ENCODE assay signal across 17 cellular contexts in the genomic region with DNA sequence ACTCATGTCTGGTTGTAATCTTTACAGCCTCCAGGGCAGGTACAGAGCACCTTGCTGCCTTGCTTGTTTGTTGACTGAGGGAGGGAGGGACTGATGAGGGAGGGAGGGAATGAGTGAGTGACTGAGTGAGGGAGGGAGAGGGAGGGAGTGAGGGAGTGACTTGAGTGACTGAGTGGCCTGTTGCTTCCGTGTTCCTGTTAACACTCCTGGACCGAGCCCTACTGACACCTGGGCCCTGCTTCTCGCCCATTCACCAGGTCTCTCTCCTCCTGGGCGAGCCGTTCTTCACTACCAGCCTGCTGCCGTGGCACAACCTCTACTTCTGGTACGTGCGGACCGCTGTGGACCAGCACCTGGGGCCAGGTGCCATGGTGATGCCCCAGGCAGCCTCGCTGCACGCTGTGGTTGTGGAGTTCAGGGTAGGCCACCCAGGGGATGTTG.
DNase-seq lines count a peak whose midpoint lies in the region; ATAC-seq, FAIRE-seq and TF ChIP-seq lines count a peak whose summit lies in the region.
"Had no signal": no experiment of that assay in that cellular context is flagged by ENCODE, and none has a peak within 500 bp of the region (broad histone marks: within the 10 kb centered on the region; RNA-seq: fewer than 3 reads in every experiment).

No MANE protein-coding gene starts in this region.

- H3K9me3 Mint-ChIP-seq in nephron progenitor cell = no peaks in the 10 kb centered on the region
- H3K9me3 Mint-ChIP-seq: activated naive CD4-positive, alpha-beta T cell treated with anti-CD3 and anti-CD28 coated beads, Interleukin-2, amount 50 U/mL, for 24 hours; CD8-positive, alpha-beta T cell; dendritic cell treated with granulocyte-macrophage colony-stimulating factor and Interleukin-4, amounts not matched to agents 40 ng/mL and 50 ng/mL, for 4 days; nephron; stimulated activated memory B cell treated with anti-CD40 and anti-IgM and Interleukin-4, amounts not matched to agents 10 μg/mL and 1 μg/mL and 100 μg/mL, for 72 hours had no signal

- peaks cover 8 to 25% of the 10 kb centered on the region in 2 donors for H3K4me1 ChIP-seq in duodenal mucosa (ENCODE audit: control insufficient read depth in 1 of 2, insufficient read depth in 2 of 2, low read length in 2 of 2)
- H3K4me1 ChIP-seq: tibial artery had no signal

- no peak for DNase-seq in HTR-8/SVneo (ENCODE audit: insufficient read length, low spot score)
- no peak for DNase-seq in nephron progenitor cell
- no peak for DNase-seq in activated T-cell treated with anti-CD3 and anti-CD28 coated beads for 4 hours
- no peak for DNase-seq in amygdala (lab: John Stamatoyannopoulos, UW)
- no peak for DNase-seq in activated CD4-positive, alpha-beta T cell treated with anti-CD3 and anti-CD28 coated beads for 4 hours
- DNase-seq: activated T-cell treated with anti-CD3 and anti-CD28 coated beads, Interleukin-2, amount 50 U/mL, for 1 hour; CD8-positive, alpha-beta T cell; retina; tibial artery had no signal

- no peaks in the 10 kb centered on the region for H3K27me3 ChIP-seq in duodenal mucosa (ENCODE audit: control insufficient read depth in 1 of 2, insufficient read depth in 2 of 2, low read length in 2 of 2)
- H3K27me3 ChIP-seq: tibial artery had no signal

- H3K27me3 Mint-ChIP-seq in nephron progenitor cell (ENCODE audit: low read depth, poor library complexity) = peaks cover 3% of the 10 kb centered on the region
- H3K27me3 Mint-ChIP-seq: activated naive CD4-positive, alpha-beta T cell treated with anti-CD3 and anti-CD28 coated beads, Interleukin-2, amount 50 U/mL, for 24 hours; stimulated activated memory B cell treated with anti-CD40 and anti-IgM and Interleukin-4, amounts not matched to agents 10 μg/mL and 1 μg/mL and 100 μg/mL, for 72 hours had no signal

- no peaks in the 10 kb centered on the region for H3K9me3 ChIP-seq in duodenal mucosa (ENCODE audit: control insufficient read depth in 1 of 2, low read length in 2 of 2)
- H3K9me3 ChIP-seq: tibial artery had no signal

- H3K4me3 Mint-ChIP-seq in nephron progenitor cell = no peak overlapping the region
- H3K4me3 Mint-ChIP-seq: activated naive CD4-positive, alpha-beta T cell treated with anti-CD3 and anti-CD28 coated beads, Interleukin-2, amount 50 U/mL, for 24 hours; CD8-positive, alpha-beta T cell; dendritic cell treated with granulocyte-macrophage colony-stimulating factor and Interleukin-4, amounts not matched to agents 40 ng/mL and 50 ng/mL, for 4 days; nephron; stimulated activated memory B cell treated with anti-CD40 and anti-IgM and Interleukin-4, amounts not matched to agents 10 μg/mL and 1 μg/mL and 100 μg/mL, for 72 hours had no signal

- peak overlapping the region; percentile 13 to 57 for H3K9ac ChIP-seq in duodenal mucosa (ENCODE audit: low read depth in 1 of 2, low read length in 2 of 2)

- ATAC-seq in HG02798 (IDR thresholded peaks at IDR 0.05; ENCODE audit: poor library complexity, unreplicated experiment) = no peak
- ATAC-seq: CD8-positive, alpha-beta T cell; stimulated activated memory B cell treated with anti-CD40 and anti-IgM and Interleukin-4, amounts not matched to agents 10 μg/mL and 1 μg/mL and 100 μg/mL, for 72 hours had no signal

- H3K36me3 ChIP-seq in duodenal mucosa (ENCODE audit: control insufficient read depth in 1 of 2, insufficient read depth in 2 of 2, low read length in 2 of 2) = peaks cover 16 to 70% of the 10 kb centered on the region in 2 donors

- H3K27ac Mint-ChIP-seq in nephron progenitor cell = peak overlapping the region; percentile 75
- H3K27ac Mint-ChIP-seq: activated naive CD4-positive, alpha-beta T cell treated with anti-CD3 and anti-CD28 coated beads, Interleukin-2, amount 50 U/mL, for 24 hours; CD8-positive, alpha-beta T cell; dendritic cell treated with granulocyte-macrophage colony-stimulating factor and Interleukin-4, amounts not matched to agents 40 ng/mL and 50 ng/mL, for 4 days; nephron; stimulated activated memory B cell treated with anti-CD40 and anti-IgM and Interleukin-4, amounts not matched to agents 10 μg/mL and 1 μg/mL and 100 μg/mL, for 72 hours had no signal

- H3K27ac ChIP-seq in 22Rv1 (peak overlapping the region; percentile 68), duodenal mucosa (ENCODE audit: low read depth, low read length) (no peak overlapping the region)
- H3K27ac ChIP-seq: HL-60, tibial artery had no signal

- peak overlapping the region; percentile 5 to 60 for H3K4me3 ChIP-seq in duodenal mucosa (ENCODE audit: low read depth in 1 of 2, low read length in 2 of 2)
- H3K4me3 ChIP-seq: tibial artery had no signal

- H3K4me1 Mint-ChIP-seq in nephron progenitor cell = peaks cover 10% of the 10 kb centered on the region
- H3K4me1 Mint-ChIP-seq: nephron had no signal

- peak; percentile 23 for FAIRE-seq in HTR-8/SVneo (lab: Jason Lieb, UNC)

- TF ChIP-seq CTCF in 22Rv1 (IDR thresholded peaks at IDR 0.05) (peak; percentile 0; the same call in 1 of the 2 replicates), nephron progenitor cell (IDR thresholded peaks at IDR 0.05) (no peak)

- H3K36me3 Mint-ChIP-seq in nephron progenitor cell (ENCODE audit: low read depth) = peaks cover 41% of the 10 kb centered on the region
